8 cellular contexts compared by ENCODE assay signal in genomic region chr15:40770147-40770721, GRCh38. TPM values are rescaled to one million over a fixed set of nuclear protein-coding genes. Genes with fewer than 3 reads are reported as not detected.
A peak's percentile ranks its signal among the peaks of the same experiment; 100 is the strongest.
DNase-seq lines count a peak whose midpoint lies in the region; ATAC-seq and TF ChIP-seq lines count a peak whose summit lies in the region.

No MANE protein-coding gene starts in this region.

- no peak overlapping the region for H3K4me3 ChIP-seq in aorta (ENCODE audit: low read length in 2 of 2)

- TF ChIP-seq CTCF in chondrocyte (IDR thresholded peaks at IDR 0.05), result no peak

- no peaks in the 10 kb centered on the region for H3K9me3 ChIP-seq in aorta (ENCODE audit: control insufficient read depth, low read length)

- H3K4me1 ChIP-seq in aorta (ENCODE audit: control insufficient read depth in 1 of 2, insufficient read depth in 2 of 2, low read length in 2 of 2), result no peaks in the 10 kb centered on the region

- DNase-seq in NCI-H1105 (lab: John Stamatoyannopoulos, UW) (peak; percentile 8), NCI-H1105 treated with DMSO at 0.1 percent for 48 hours (lab: John Stamatoyannopoulos, UW) (no peak), NAMALWA (ENCODE audit: low spot score) (peak; percentile 90), chondrocyte (ENCODE audit: low spot score) (no peak), pons (ENCODE audit: low spot score) (peak; percentile 20), SHP77 (lab: John Stamatoyannopoulos, UW) (no peak), occipital lobe (lab: John Stamatoyannopoulos, UW) (no peak), aorta (no peak)

- no peak overlapping the region for H3K27ac ChIP-seq in aorta (ENCODE audit: low read depth in 1 of 2, low read length in 2 of 2)

- no peaks in the 10 kb centered on the region for H3K27me3 Mint-ChIP-seq in chondrocyte (ENCODE audit: low read depth)

- H3K4me3 Mint-ChIP-seq in chondrocyte (ENCODE audit: unreplicated experiment), result no peak overlapping the region

- no peak for ATAC-seq in aorta (ENCODE audit: low FRiP score)

- peak overlapping the region; percentile 57 for H3K27ac Mint-ChIP-seq in chondrocyte (ENCODE audit: unreplicated experiment)

- H3K9me3 Mint-ChIP-seq in chondrocyte (ENCODE audit: low read depth), result no peaks in the 10 kb centered on the region

- H3K27me3 ChIP-seq in aorta (ENCODE audit: control insufficient read depth in 1 of 2, insufficient read depth in 2 of 2, low read length in 1 of 2), result no peaks in the 10 kb centered on the region

- H3K36me3 ChIP-seq in aorta (ENCODE audit: control insufficient read depth in 1 of 2, insufficient read depth in 2 of 2, low read length in 1 of 2), result no peaks in the 10 kb centered on the region

- peaks cover 9% of the 10 kb centered on the region for H3K36me3 Mint-ChIP-seq in chondrocyte (ENCODE audit: low read depth)

- peaks cover 30% of the 10 kb centered on the region for H3K4me1 Mint-ChIP-seq in chondrocyte (ENCODE audit: low read depth)

- intact Hi-C loops in aorta (cut with DNase I), result no loop called here

- 89 to 90% methylated on average over 17 of the region's 17 CpGs for WGBS in aorta, 2 donors

RNA-seq across cellular contexts. Expression of gene C15orf62, which starts 0.5 kb away (rescaled TPM):
- total RNA-seq in chondrocyte (0.12 TPM in 1 of 3 replicates, not detected in the others), occipital lobe (not detected), aorta (under 1 TPM; 0.19 to 0.87 TPM)
- polyA plus RNA-seq in aorta, result under 1 TPM in 1 of 2 donors, not detected in 1; 0.97 TPM

RNA-seq across cellular contexts. Expression of gene GCHFR, which starts 6.4 kb away (rescaled TPM):
- total RNA-seq in chondrocyte (1.6 to 2.4 TPM (median 1.9 TPM) in 3 replicates), occipital lobe (1.9 TPM), aorta (1 to 10 TPM; 4.5 to 7.7 TPM)
- polyA plus RNA-seq in aorta, result 10 to 100 TPM; 21.0 to 48.2 TPM

RNA-seq across cellular contexts. Expression of gene RMDN3, which starts 15.2 kb away (rescaled TPM):
- total RNA-seq in chondrocyte, result 27.5 to 30.1 TPM (median 28.8 TPM) in 3 replicates
- total RNA-seq in occipital lobe, result 15.0 TPM
- 10 to 100 TPM; 21.1 to 29.1 TPM for total RNA-seq in aorta
- polyA plus RNA-seq in aorta, result 10 to 100 TPM; 27.3 to 29.2 TPM

RNA-seq across cellular contexts. Expression of gene ZFYVE19, which starts 36.7 kb away (rescaled TPM):
- 15.5 to 22.5 TPM (median 15.8 TPM) in 3 replicates for total RNA-seq in chondrocyte
- total RNA-seq in occipital lobe, result 21.8 TPM
- total RNA-seq in aorta, result 10 to 100 TPM in 1 of 2 donors, 1 to 10 TPM in 1; 9.3 to 17.4 TPM
- 10 to 100 TPM; 14.5 to 48.0 TPM for polyA plus RNA-seq in aorta

RNA-seq across cellular contexts. Expression of gene DNAJC17, which starts 37.0 kb away (rescaled TPM):
- total RNA-seq in chondrocyte (26.4 to 31.8 TPM (median 29.1 TPM) in 3 replicates), occipital lobe (12.8 TPM), aorta (10 to 100 TPM; 29.4 to 34.7 TPM)
- polyA plus RNA-seq in aorta, result 10 to 100 TPM; 20.5 to 75.9 TPM

Comparison
In these comparisons a context has a peak if more than half of its experiments do, and no peak if none do; other contexts are left out.
1. DNase-seq: peak in NCI-H1105 (single experiment), NAMALWA (single experiment) and pons (single experiment); none in NCI-H1105 treated with DMSO at 0.1 percent for 48 hours (single experiment), chondrocyte (single experiment), SHP77 (0 of 2), occipital lobe (single experiment) and aorta (0 of 2).